ENCODE assay signal across 24 cellular contexts in genomic region chr2:227697013-227697412, GRCh38. TPM values are rescaled to one million over a fixed set of nuclear protein-coding genes. Genes with fewer than 3 reads are reported as not detected.
DNase-seq lines count a peak whose midpoint lies in the region; ATAC-seq and TF ChIP-seq lines count a peak whose summit lies in the region.
"Had no signal": no experiment of that assay in that cellular context is flagged by ENCODE, and none has a peak within 500 bp of the region (broad histone marks: within the 10 kb centered on the region; RNA-seq: fewer than 3 reads in every experiment).

No MANE protein-coding gene starts in this region.

- H3K27me3 Mint-ChIP-seq in MCF 10A (ENCODE audit: insufficient read depth, unreplicated experiment) = peaks cover 19% of the 10 kb centered on the region

- intact Hi-C loops in MCF 10A (cut with micrococcal nuclease) (no loop called here), breast epithelium (cut with DNase I; ENCODE audit: low total_unique reads) (no loop called here), left colon (cut with DNase I, micrococcal nuclease) (no loop called here)

- ATAC-seq in HG03457 (IDR thresholded peaks at IDR 0.05; ENCODE audit: unreplicated experiment) (no peak), left colon (no peak)
- ATAC-seq: CD8-positive, alpha-beta T cell; PC-3 had no signal

- no peaks in the 10 kb centered on the region for H3K36me3 Mint-ChIP-seq in MCF 10A (ENCODE audit: insufficient read depth, unreplicated experiment)
- H3K36me3 Mint-ChIP-seq: CD8-positive, alpha-beta T cell had no signal

- H3K27ac ChIP-seq in breast epithelium = no peak overlapping the region
- H3K27ac ChIP-seq: 22Rv1, C4-2B, SJCRH30 had no signal

- peak; percentile 35 for DNase-seq in MCF 10A (ENCODE audit: unreplicated experiment)
- DNase-seq in breast epithelium (ENCODE audit: low spot score in 2 of 2) = no peak
- DNase-seq in fibroblast of gingiva (ENCODE audit: low read depth) = peak; percentile 57
- DNase-seq in putamen (ENCODE audit: low spot score) = peak; percentile 3
- DNase-seq in cortex of kidney (lab: John Stamatoyannopoulos, UW) = no peak
- DNase-seq in left colon = no peak
- DNase-seq: Caco-2; CD8-positive, alpha-beta T cell; IMR-90; KG1; NCI-H1048; NCI-H1417; NCI-H1694; NCI-H2029 treated with DMSO at 0.1 percent for 48 hours; NCI-H446 treated with DMSO at 0.1 percent for 48 hours; NCI-H526; NCI-H82; NK-92 treated with Interleukin-12 subunit alpha and Interleukin-12 subunit beta, amount 100 ng/mL, for 24 hours; PC-3; SJCRH30 had no signal

- POLR2A ChIA-PET in MCF 10A (lab: Yijun Ruan, JAX) = interaction anchor here (0.6 to 0.7 kb wide), 3 partner anchors 128 to 224 kb away, joined by 3 read pairs; no protein-coding TSS in a partner anchor

- CTCF ChIA-PET in MCF 10A (lab: Yijun Ruan, JAX) = interaction anchor here (2.2 to 2.3 kb wide), 2 partner anchors 17 to 39 kb away, joined by 7 to 8 read pairs; no protein-coding TSS in a partner anchor

- no peaks in the 10 kb centered on the region for H3K4me1 Mint-ChIP-seq in MCF 10A (ENCODE audit: insufficient read depth, unreplicated experiment)

- TF ChIP-seq CTCF in MCF 10A (IDR thresholded peaks at IDR 0.05; ENCODE audit: unreplicated experiment) (no peak), breast epithelium (IDR thresholded peaks at IDR 0.05) (no peak)

- no peaks in the 10 kb centered on the region for H3K4me1 ChIP-seq in breast epithelium
- H3K4me1 ChIP-seq: SJCRH30 had no signal

- H3K4me3 Mint-ChIP-seq in MCF 10A (ENCODE audit: unreplicated experiment) = no peak overlapping the region
- H3K4me3 Mint-ChIP-seq: B cell; CD8-positive, alpha-beta T cell had no signal

- no peaks in the 10 kb centered on the region for H3K9me3 ChIP-seq in breast epithelium
- H3K9me3 ChIP-seq: Caco-2, SJCRH30 had no signal

- BruUV-seq in MCF 10A (replicated peaks; lab: Mats Ljungman, UMichigan) = no TSS peak

- no peaks in the 10 kb centered on the region for H3K36me3 ChIP-seq in breast epithelium
- H3K36me3 ChIP-seq: SJCRH30 had no signal

- no peak for TF ChIP-seq POLR2A in breast epithelium (IDR thresholded peaks at IDR 0.05)

- no peaks in the 10 kb centered on the region for H3K9me3 Mint-ChIP-seq in MCF 10A (ENCODE audit: unreplicated experiment)
- H3K9me3 Mint-ChIP-seq: CD8-positive, alpha-beta T cell had no signal

- no peak overlapping the region for H3K27ac Mint-ChIP-seq in MCF 10A (ENCODE audit: low read depth, unreplicated experiment)
- H3K27ac Mint-ChIP-seq: B cell; CD8-positive, alpha-beta T cell had no signal

- no peaks in the 10 kb centered on the region for H3K27me3 ChIP-seq in breast epithelium
- H3K27me3 ChIP-seq: SJCRH30 had no signal

- H3K4me3 ChIP-seq in breast epithelium = no peak overlapping the region
- H3K4me3 ChIP-seq: SJCRH30 had no signal

RNA-seq across cellular contexts. Expression of gene SLC19A3, which starts 20.8 kb away (rescaled TPM):
- total RNA-seq in MCF 10A (2022) (not detected in 2 replicates), breast epithelium (100 to 1,000 TPM in 1 of 3 donors, 10 to 100 TPM in 2; 29.9 to 278 (median 46.9) TPM), left colon (10 to 100 TPM in 1 of 2 donors, 1 to 10 TPM in 1; 8.5 to 15.2 TPM)
- total RNA-seq: B cell; CD8-positive, alpha-beta T cell; SJCRH30 had no signal

RNA-seq across cellular contexts. Expression of gene SCYGR6, which starts 27.5 kb away (rescaled TPM):
- total RNA-seq in MCF 10A (2022) (not detected in 2 replicates), breast epithelium (not detected), left colon (not detected)
- total RNA-seq: B cell; Caco-2; CD8-positive, alpha-beta T cell; IMR-90; PC-3; SJCRH30 had no signal

RNA-seq across cellular contexts. Expression of gene SCYGR5, which starts 30.4 kb away (rescaled TPM):
- total RNA-seq in MCF 10A (2022) = not detected in 2 replicates
- not detected for total RNA-seq in breast epithelium
- not detected for total RNA-seq in left colon
- total RNA-seq: B cell; Caco-2; CD8-positive, alpha-beta T cell; IMR-90; PC-3; SJCRH30 had no signal

RNA-seq across cellular contexts. Expression of gene SCYGR7, which starts 31.1 kb away (rescaled TPM):
- total RNA-seq in MCF 10A (2022) = not detected in 2 replicates
- not detected for total RNA-seq in breast epithelium
- total RNA-seq in left colon = not detected
- total RNA-seq: B cell; Caco-2; CD8-positive, alpha-beta T cell; IMR-90; PC-3; SJCRH30 had no signal

RNA-seq across cellular contexts. Expression of gene SCYGR8, which starts 48.7 kb away (rescaled TPM):
- total RNA-seq in MCF 10A (2022) (not detected in 2 replicates), breast epithelium (not detected), left colon (not detected)
- total RNA-seq: B cell; Caco-2; CD8-positive, alpha-beta T cell; IMR-90; PC-3; SJCRH30 had no signal

Comparison
In these comparisons a context has a peak if more than half of its experiments do, and no peak if none do; other contexts are left out.
1. DNase-seq: peak in MCF 10A (single experiment), fibroblast of gingiva (single experiment) and putamen (single experiment); none in breast epithelium (0 of 2), cortex of kidney (single experiment) and left colon (0 of 2).